ENCODE assay signal across 23 cellular contexts in genomic region chr12:29234965-29235364, GRCh38.
DNase-seq lines count a peak whose midpoint lies in the region; ATAC-seq, FAIRE-seq and TF ChIP-seq lines count a peak whose summit lies in the region.
"Had no signal": no experiment of that assay in that cellular context is flagged by ENCODE, and none has a peak within 500 bp of the region (broad histone marks: within the 10 kb centered on the region; RNA-seq: fewer than 3 reads in every experiment).

No MANE protein-coding gene starts in this region.

- BruUV-seq in PC-3 (replicated peaks; lab: Mats Ljungman, UMichigan), result no TSS peak

- no peaks in the 10 kb centered on the region for H4K20me1 ChIP-seq in PC-3 (ENCODE audit: low read length)

- H3K4me1 Mint-ChIP-seq in endothelial cell (ENCODE audit: unreplicated experiment), result peaks cover 7% of the 10 kb centered on the region
- H3K4me1 Mint-ChIP-seq: activated T-helper 17 cell treated with anti-CD3 and anti-CD28 coated beads, Interleukin-2, amount 50 U/mL, for 72 hours; memory B cell; naive thymus-derived CD4-positive, alpha-beta T cell; T-helper 17 cell had no signal

- ATAC-seq in PC-3 (peak; percentile 74), HG02678 (IDR thresholded peaks at IDR 0.05; ENCODE audit: unreplicated experiment) (no peak)
- ATAC-seq: activated naive CD4-positive, alpha-beta T cell treated with anti-CD3 and anti-CD28 coated beads, Interleukin-2, amount 50 U/mL, for 72 hours; activated T-helper 17 cell treated with anti-CD3 and anti-CD28 coated beads, Interleukin-2, amount 50 U/mL, for 72 hours; effector memory CD8-positive, alpha-beta T cell; naive thymus-derived CD4-positive, alpha-beta T cell; T-helper 17 cell had no signal

- H2AFZ ChIP-seq in PC-3 (ENCODE audit: low read length), result no peak overlapping the region

- H3K36me3 Mint-ChIP-seq in endothelial cell (ENCODE audit: low read depth, unreplicated experiment), result no peaks in the 10 kb centered on the region
- H3K36me3 Mint-ChIP-seq: activated naive CD4-positive, alpha-beta T cell treated with anti-CD3 and anti-CD28 coated beads, Interleukin-2, amount 50 U/mL, for 72 hours; memory B cell; naive thymus-derived CD4-positive, alpha-beta T cell had no signal

- no peak overlapping the region for H3K27ac Mint-ChIP-seq in endothelial cell (ENCODE audit: unreplicated experiment)
- H3K27ac Mint-ChIP-seq: activated naive CD4-positive, alpha-beta T cell treated with anti-CD3 and anti-CD28 coated beads, Interleukin-2, amount 50 U/mL, for 72 hours; activated T-helper 17 cell treated with anti-CD3 and anti-CD28 coated beads, Interleukin-2, amount 50 U/mL, for 72 hours; effector memory CD8-positive, alpha-beta T cell; memory B cell; naive thymus-derived CD4-positive, alpha-beta T cell; T-helper 17 cell had no signal

- DNase-seq in NCI-H1105 treated with DMSO at 0.1 percent for 48 hours (lab: John Stamatoyannopoulos, UW) (peak; percentile 46), NCI-H1105 (lab: John Stamatoyannopoulos, UW) (no peak), PC-3 (peak; percentile 76), dermis blood vessel endothelial cell (peak; percentile 96), pulmonary artery endothelial cell (ENCODE audit: low read depth, low spot score) (peak; percentile 97), HTR-8/SVneo (ENCODE audit: insufficient read length, low spot score) (no peak), endothelial cell (ENCODE audit: low spot score) (no peak)
- DNase-seq: activated CD4-positive, alpha-beta T cell treated with anti-CD3 and anti-CD28 coated beads, Interleukin-2, amount 50 U/mL, for 1 hour; aorta; effector memory CD8-positive, alpha-beta T cell; naive thymus-derived CD4-positive, alpha-beta T cell; NCI-H2171 treated with DMSO at 0.1 percent for 48 hours; ovary; sigmoid colon; T-helper 17 cell; upper lobe of left lung had no signal

- CTCF ChIA-PET in PC-3 (lab: Charles Lee), result no interaction called here

- H3K9me2 ChIP-seq in PC-3 (replicated peaks; ENCODE audit: low read length), result no peaks in the 10 kb centered on the region; the same call in 1 of the 2 replicates

- H3K36me3 ChIP-seq in PC-3 (ENCODE audit: low read depth, low read length), result no peaks in the 10 kb centered on the region
- H3K36me3 ChIP-seq: ovary, sigmoid colon, SJSA1, upper lobe of left lung had no signal

- H3K79me2 ChIP-seq in PC-3 (ENCODE audit: low read length), result no peaks in the 10 kb centered on the region

- POLR2A ChIA-PET in PC-3 (lab: Charles Lee; ENCODE audit: unreplicated experiment), result interaction anchor here (0.6 kb wide), 1 partner anchor 507 kb away, joined by 4 read pairs; no protein-coding TSS in a partner anchor

- peaks cover 43% of the 10 kb centered on the region for H3K4me1 ChIP-seq in PC-3 (ENCODE audit: insufficient read depth, low read length)
- H3K4me1 ChIP-seq: sigmoid colon, SJSA1, upper lobe of left lung had no signal

- H3F3A ChIP-seq in PC-3 (ENCODE audit: low read length, unreplicated experiment), result no peaks in the 10 kb centered on the region

- no peaks in the 10 kb centered on the region for H3K27me3 Mint-ChIP-seq in endothelial cell (ENCODE audit: unreplicated experiment)
- H3K27me3 Mint-ChIP-seq: activated T-helper 17 cell treated with anti-CD3 and anti-CD28 coated beads, Interleukin-2, amount 50 U/mL, for 72 hours; effector memory CD8-positive, alpha-beta T cell; memory B cell; naive thymus-derived CD4-positive, alpha-beta T cell; T-helper 17 cell had no signal

- no peak overlapping the region for H3K4me3 Mint-ChIP-seq in endothelial cell (ENCODE audit: unreplicated experiment)
- H3K4me3 Mint-ChIP-seq: activated T-helper 17 cell treated with anti-CD3 and anti-CD28 coated beads, Interleukin-2, amount 50 U/mL, for 72 hours; effector memory CD8-positive, alpha-beta T cell; memory B cell; naive thymus-derived CD4-positive, alpha-beta T cell; T-helper 17 cell had no signal

- H3K9me3 ChIP-seq in PC-3 (ENCODE audit: low read length), result no peaks in the 10 kb centered on the region
- H3K9me3 ChIP-seq: ovary, sigmoid colon, SJSA1, upper lobe of left lung had no signal

- intact Hi-C loops in PC-3 (cut with micrococcal nuclease), result no loop called here

- FAIRE-seq in HTR-8/SVneo (lab: Jason Lieb, UNC), result no peak
- FAIRE-seq: GM19239 had no signal

- TF ChIP-seq CTCF in PC-3 (conservative IDR thresholded peaks at IDR 0.05; ENCODE audit: low read depth, low read length) (no peak), endothelial cell (IDR thresholded peaks at IDR 0.05; ENCODE audit: unreplicated experiment) (no peak)

- H3K27me3 ChIP-seq in PC-3 (ENCODE audit: low read length), result no peaks in the 10 kb centered on the region
- H3K27me3 ChIP-seq: ovary, sigmoid colon, SJSA1, upper lobe of left lung had no signal

- peak overlapping the region; percentile 2; the same call in 1 of the 2 replicates for H3K4me2 ChIP-seq in PC-3 (ENCODE audit: low read length)

- H3K9me3 Mint-ChIP-seq in endothelial cell (ENCODE audit: unreplicated experiment), result no peaks in the 10 kb centered on the region
- H3K9me3 Mint-ChIP-seq: activated naive CD4-positive, alpha-beta T cell treated with anti-CD3 and anti-CD28 coated beads, Interleukin-2, amount 50 U/mL, for 72 hours; activated T-helper 17 cell treated with anti-CD3 and anti-CD28 coated beads, Interleukin-2, amount 50 U/mL, for 72 hours; effector memory CD8-positive, alpha-beta T cell; memory B cell; naive thymus-derived CD4-positive, alpha-beta T cell had no signal

- peak overlapping the region; percentile 36 for H3K27ac ChIP-seq in PC-3 (ENCODE audit: low read length)
- H3K27ac ChIP-seq: 22Rv1, ovary, sigmoid colon, SJSA1, upper lobe of left lung had no signal

- H3K9ac ChIP-seq in PC-3 (ENCODE audit: low read length), result no peak overlapping the region

- no peak overlapping the region for H3K4me3 ChIP-seq in PC-3 (ENCODE audit: low read length)
- H3K4me3 ChIP-seq: ovary, sigmoid colon, SJSA1, upper lobe of left lung had no signal

Comparison
In these comparisons a context has a peak if more than half of its experiments do, and no peak if none do; other contexts are left out.
1. DNase-seq: peak in NCI-H1105 treated with DMSO at 0.1 percent for 48 hours (single experiment), PC-3 (single experiment), dermis blood vessel endothelial cell (single experiment) and pulmonary artery endothelial cell (single experiment); none in NCI-H1105 (single experiment), HTR-8/SVneo (single experiment) and endothelial cell (single experiment).